Comparison of ENCODE assay signal across 13 cellular contexts in genomic region chr2:101771226-101771906, GRCh38.
DNase-seq lines count a peak whose midpoint lies in the region; TF ChIP-seq lines count a peak whose summit lies in the region.
"Had no signal": no experiment of that assay in that cellular context is flagged by ENCODE, and none has a peak within 500 bp of the region (broad histone marks: within the 10 kb centered on the region; RNA-seq: fewer than 3 reads in every experiment).

No MANE protein-coding gene starts in this region.

- peaks cover 46% of the 10 kb centered on the region for H3K4me1 ChIP-seq in Caco-2
- peaks cover 56% of the 10 kb centered on the region for H3K4me1 ChIP-seq in SJCRH30
- H3K4me1 ChIP-seq in neutrophil (ENCODE audit: control insufficient read depth in 1 of 2, insufficient read depth in 1 of 2, low read depth in 1 of 2, low read length in 1 of 2) = peaks cover 10 to 11% of the 10 kb centered on the region in 2 experiments
- peaks cover 28 to 98% (median 77%) of the 10 kb centered on the region in 6 donors for H3K4me1 ChIP-seq in spleen

- no peaks in the 10 kb centered on the region for H3K27me3 ChIP-seq in Caco-2 (replicated peaks; ENCODE audit: control insufficient read depth, insufficient read depth, low read length)
- no peaks in the 10 kb centered on the region for H3K27me3 ChIP-seq in SJCRH30
- no peaks in the 10 kb centered on the region for H3K27me3 ChIP-seq in neutrophil
- no peaks in the 10 kb centered on the region for H3K27me3 ChIP-seq in spleen (replicated peaks in 1 of 7)
- H3K27me3 ChIP-seq: adrenal gland, suprapubic skin had no signal

- H3K4me3 Mint-ChIP-seq in Caco-2 (ENCODE audit: unreplicated experiment) = no peak overlapping the region
- H3K4me3 Mint-ChIP-seq: activated T-cell treated with anti-CD3 and anti-CD28 coated beads, Interleukin-2, amount 50 U/mL, for 4 hours; CD14-positive monocyte had no signal

- no TSS peak for BruUV-seq in Caco-2 (replicated peaks; lab: Mats Ljungman, UMichigan)

- TF ChIP-seq POLR2A in spleen (IDR thresholded peaks at IDR 0.05) = no peak

- CTCF ChIA-PET in Caco-2 (lab: Charles Lee) = interaction anchor here (0.7 to 0.8 kb wide), 3 partner anchors 26 to 60 kb away, joined by 3 read pairs; no protein-coding TSS in a partner anchor

- 79 to 92% (median 84%) methylated on average over 5 of the region's 5 CpGs for WGBS in spleen, 5 donors

- peak overlapping the region; percentile 45 for H3K27ac ChIP-seq in SJCRH30
- peak overlapping the region; percentile 30 for H3K27ac ChIP-seq in epithelial cell of prostate
- H3K27ac ChIP-seq in neutrophil = peak overlapping the region; percentile 9
- H3K27ac ChIP-seq in spleen = no peak overlapping the region
- H3K27ac ChIP-seq: adrenal gland, suprapubic skin had no signal

- no peak for DNase-seq in Caco-2
- no peak for DNase-seq in SJCRH30
- no peak for DNase-seq in epithelial cell of prostate (ENCODE audit: low read depth, low spot score)
- no peak for DNase-seq in spleen
- no peak for DNase-seq in activated CD4-positive, CD25-positive, alpha-beta regulatory T cell (lab: John Stamatoyannopoulos, UW)
- no peak for DNase-seq in stimulated activated CD4-positive, alpha-beta T cell treated with anti-CD3 and anti-CD28 coated beads, Interleukin-4, amount 100 ng/mL, for 4 hours
- DNase-seq: activated CD4-positive, alpha-beta T cell treated with anti-CD3 and anti-CD28 coated beads, Interleukin-2, amount 50 U/mL, for 48 hours; activated T-cell treated with anti-CD3 and anti-CD28 coated beads, Interleukin-2, amount 50 U/mL, for 4 hours; NCI-H187 had no signal

- H3K36me3 ChIP-seq in Caco-2 (ENCODE audit: control insufficient read depth, insufficient read depth, low read length) = no peaks in the 10 kb centered on the region; the same call in 1 of the 2 replicates
- H3K36me3 ChIP-seq in SJCRH30 = no peaks in the 10 kb centered on the region
- no peaks in the 10 kb centered on the region for H3K36me3 ChIP-seq in neutrophil
- H3K36me3 ChIP-seq in spleen = no peaks in the 10 kb centered on the region
- H3K36me3 ChIP-seq: adrenal gland, suprapubic skin had no signal

- H3K27me3 Mint-ChIP-seq in Caco-2 (ENCODE audit: insufficient read depth, unreplicated experiment) = no peaks in the 10 kb centered on the region

- peak overlapping the region; percentile 72 for H3K27ac Mint-ChIP-seq in Caco-2 (ENCODE audit: unreplicated experiment)

- peaks cover 56% of the 10 kb centered on the region for H3K4me1 Mint-ChIP-seq in Caco-2 (ENCODE audit: low read depth, unreplicated experiment)

- peaks cover 26% of the 10 kb centered on the region for H3K36me3 Mint-ChIP-seq in Caco-2 (ENCODE audit: insufficient read depth, unreplicated experiment)

- H3K4me3 ChIP-seq in Caco-2 (ENCODE audit: low read depth, low read length) (no peak overlapping the region), SJCRH30 (no peak overlapping the region), neutrophil (ENCODE audit: low read depth in 1 of 2, low read length in 1 of 2) (no peak overlapping the region), spleen (no peak overlapping the region)
- H3K4me3 ChIP-seq: adrenal gland, suprapubic skin had no signal

- peaks cover 10% of the 10 kb centered on the region for H3K9me3 Mint-ChIP-seq in Caco-2 (ENCODE audit: unreplicated experiment)
- H3K9me3 Mint-ChIP-seq: activated T-cell treated with anti-CD3 and anti-CD28 coated beads, Interleukin-2, amount 50 U/mL, for 4 hours; CD14-positive monocyte had no signal

- H3K9me3 ChIP-seq in Caco-2 = no peaks in the 10 kb centered on the region
- H3K9me3 ChIP-seq in SJCRH30 (replicated peaks) = no peaks in the 10 kb centered on the region
- no peaks in the 10 kb centered on the region for H3K9me3 ChIP-seq in neutrophil
- no peaks in the 10 kb centered on the region for H3K9me3 ChIP-seq in spleen
- H3K9me3 ChIP-seq: adrenal gland, suprapubic skin had no signal

- TF ChIP-seq CTCF in Caco-2 (IDR thresholded peaks at IDR 0.05; ENCODE audit: insufficient read depth in 1 of 2, low read depth in 1 of 2, low read length in 1 of 2, severe bottlenecking in 1 of 2, unreplicated experiment in 1 of 2) (no peak), neutrophil (IDR thresholded peaks at IDR 0.05) (no peak), spleen (IDR thresholded peaks at IDR 0.05 in 8 of 11, conservative IDR thresholded peaks at IDR 0.05 in 3 of 11) (no peak)

- POLR2A ChIA-PET in Caco-2 (lab: Charles Lee) = no interaction called here

- intact Hi-C loops in Caco-2 (cut with micrococcal nuclease; ENCODE audit: unreplicated experiment) (loop anchor here (2.0 kb wide), 1 partner anchor 253 kb away; no protein-coding TSS in a partner anchor), spleen (cut with DNase I; ENCODE audit: low total_unique reads) (no loop called here)

Comparison
In these comparisons a context has a peak if more than half of its experiments do, and no peak if none do; other contexts are left out.
1. H3K27ac ChIP-seq: peak in SJCRH30 (single experiment), epithelial cell of prostate (single experiment) and neutrophil (single experiment); none in spleen (0 of 8).